In genomic region chr1:16139473-16139962, GRCh38 we compare ENCODE assay signal across 10 cellular contexts. TPM values are rescaled to one million over a fixed set of nuclear protein-coding genes. Genes with fewer than 3 reads are reported as not detected.
DNase-seq lines count a peak whose midpoint lies in the region; ATAC-seq, FAIRE-seq and TF ChIP-seq lines count a peak whose summit lies in the region.
"Had no signal": no experiment of that assay in that cellular context is flagged by ENCODE, and none has a peak within 500 bp of the region (broad histone marks: within the 10 kb centered on the region; RNA-seq: fewer than 3 reads in every experiment).

No MANE protein-coding gene starts in this region.

- H3K27me3 Mint-ChIP-seq in activated naive CD4-positive, alpha-beta T cell treated with anti-CD3 and anti-CD28 coated beads for 36 hours (ENCODE audit: low read depth) = no peaks in the 10 kb centered on the region

- H3K4me1 Mint-ChIP-seq in activated naive CD4-positive, alpha-beta T cell treated with anti-CD3 and anti-CD28 coated beads for 36 hours (ENCODE audit: low read depth) = peaks cover 19% of the 10 kb centered on the region

- no peak overlapping the region for H3K4me3 Mint-ChIP-seq in activated naive CD4-positive, alpha-beta T cell treated with anti-CD3 and anti-CD28 coated beads for 36 hours

- no peak overlapping the region for H3K27ac Mint-ChIP-seq in activated naive CD4-positive, alpha-beta T cell treated with anti-CD3 and anti-CD28 coated beads for 36 hours

- no peak for ATAC-seq in HG03095 (IDR thresholded peaks at IDR 0.05; ENCODE audit: unreplicated experiment)
- ATAC-seq: activated CD4-positive, CD25-positive, alpha-beta regulatory T cell treated with anti-CD3 and anti-CD28 coated beads, Interleukin-2, amount 50 U/mL, for 24 hours had no signal

- FAIRE-seq in RCC 7860 (lab: Jason Lieb, UNC) = peak; percentile 97

- intact Hi-C loops in activated naive CD4-positive, alpha-beta T cell treated with anti-CD3 and anti-CD28 coated beads for 36 hours (cut with micrococcal nuclease) = no loop called here

- no peaks in the 10 kb centered on the region for H3K36me3 Mint-ChIP-seq in activated naive CD4-positive, alpha-beta T cell treated with anti-CD3 and anti-CD28 coated beads for 36 hours (ENCODE audit: low read depth)

- H3K4me3 ChIP-seq in epithelial cell of esophagus (ENCODE audit: low read length) = no peak overlapping the region

- H3K9me3 Mint-ChIP-seq in activated naive CD4-positive, alpha-beta T cell treated with anti-CD3 and anti-CD28 coated beads for 36 hours = no peaks in the 10 kb centered on the region

- TF ChIP-seq CTCF in epithelial cell of esophagus (IDR thresholded peaks at IDR 0.05; ENCODE audit: insufficient read depth, low read depth, low read length, missing control alignments) = no peak
- no peak for TF ChIP-seq CTCF in GM10266 (IDR thresholded peaks at IDR 0.05; ENCODE audit: control insufficient read depth, insufficient read depth, low read depth, missing control alignments)

- CTCF ChIA-PET in activated naive CD4-positive, alpha-beta T cell treated with anti-CD3 and anti-CD28 coated beads for 36 hours (lab: Charles Lee) = interaction anchor here (0.6 kb wide), 1 partner anchor 18 kb away, joined by 4 read pairs; no protein-coding TSS in a partner anchor

- DNase-seq in H4 (ENCODE audit: low spot score) (peak; percentile 91), RCC 7860 (ENCODE audit: low spot score) (peak; percentile 95), epithelial cell of esophagus (ENCODE audit: low read depth) (peak; percentile 68), renal cortical epithelial cell (ENCODE audit: low read depth) (peak; percentile 94), GM10266 (ENCODE audit: extremely low spot score) (no peak), NCI-H2227 treated with DMSO at 0.1 percent for 48 hours (lab: John Stamatoyannopoulos, UW) (no peak)
- DNase-seq in activated naive CD4-positive, alpha-beta T cell treated with anti-CD3 and anti-CD28 coated beads for 36 hours = no peak
- DNase-seq: NCI-H510A had no signal

RNA-seq across cellular contexts. Expression of gene EPHA2, which starts 16.4 kb away (rescaled TPM):
- 10.1 and 14.2 TPM in 2 replicates for total RNA-seq in H4 (2014; rRNA removed; shearing (Covaris generic))
- 104 and 146 TPM in 2 replicates for total RNA-seq in renal cortical epithelial cell
- total RNA-seq in activated naive CD4-positive, alpha-beta T cell treated with anti-CD3 and anti-CD28 coated beads for 36 hours = under 1 TPM; 0.29 to 0.54 TPM

Comparison
In these comparisons a context has a peak if more than half of its experiments do, and no peak if none do; other contexts are left out.
1. DNase-seq: peak in H4 (single experiment), RCC 7860 (single experiment), epithelial cell of esophagus (single experiment) and renal cortical epithelial cell (single experiment); none in GM10266 (single experiment), NCI-H2227 treated with DMSO at 0.1 percent for 48 hours (single experiment) and activated naive CD4-positive, alpha-beta T cell treated with anti-CD3 and anti-CD28 coated beads for 36 hours (single experiment).